In genomic region chr2:169838743-169839489, GRCh38 we compare ENCODE assay signal across 1 cellular context.
TF ChIP-seq lines count a peak whose summit lies in the region.

No MANE protein-coding gene starts in this region.

TF ChIP-seq in HepG2, 621 proteins besides CTCF, POLR2A, EP300 and RAD21:
- no peak for TF ChIP-seq DPF2 (CRISPR knock-in tag; IDR thresholded peaks at IDR 0.05; ENCODE audit: borderline replicate concordance, low read depth)
